8 cellular contexts compared by ENCODE assay signal in the genomic region with DNA sequence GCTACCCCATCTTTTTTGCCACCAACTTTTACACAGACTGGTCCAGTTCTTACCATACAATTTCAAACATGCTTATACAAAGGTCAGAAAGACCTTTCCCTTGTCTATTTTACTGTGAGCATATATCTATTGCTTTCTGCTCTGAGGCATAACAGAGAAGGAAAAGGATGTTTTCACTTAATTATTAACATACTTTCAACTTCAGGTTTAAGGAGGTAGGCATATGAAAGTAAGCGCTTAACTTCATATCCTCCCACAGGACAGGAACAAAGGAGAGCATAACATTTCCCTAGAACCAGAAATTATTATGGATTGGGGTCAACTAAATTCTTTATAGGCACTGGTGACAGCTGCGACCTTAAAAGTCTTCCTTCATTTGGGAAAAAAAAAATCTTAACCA. TPM values are rescaled to one million over a fixed set of nuclear protein-coding genes. Genes with fewer than 3 reads are reported as not detected.
A peak's percentile ranks its signal among the peaks of the same experiment; 100 is the strongest.
DNase-seq lines count a peak whose midpoint lies in the region; ATAC-seq and TF ChIP-seq lines count a peak whose summit lies in the region.

No MANE protein-coding gene starts in this region.

- no peaks in the 10 kb centered on the region for H3K9me3 ChIP-seq in DOHH2 (ENCODE audit: control insufficient read depth, insufficient read depth, low read length)
- H3K9me3 ChIP-seq in neuronal stem cell (replicated peaks in 1 of 2; ENCODE audit: control insufficient read depth in 2 of 2, insufficient read depth in 1 of 2, low read depth in 1 of 2, low read length in 2 of 2): peaks cover 2 to 28% of the 10 kb centered on the region in 2 donors

- H3K27me3 ChIP-seq in DOHH2 (ENCODE audit: control insufficient read depth, low read length): no peaks in the 10 kb centered on the region
- no peaks in the 10 kb centered on the region for H3K27me3 ChIP-seq in neuronal stem cell (ENCODE audit: control insufficient read depth in 3 of 3, insufficient read depth in 3 of 3, low read depth in 1 of 3, low read length in 3 of 3)

- no peaks in the 10 kb centered on the region for H3K9me2 ChIP-seq in DOHH2 (replicated peaks; ENCODE audit: control insufficient read depth, low read length)

- H4K91ac ChIP-seq in neuronal stem cell (ENCODE audit: low read depth, low read length, poor library complexity): no peak overlapping the region

- peak overlapping the region; percentile 99 for H2AFZ ChIP-seq in neuronal stem cell (ENCODE audit: low read length)

- H3K4me1 ChIP-seq in DOHH2 (ENCODE audit: control insufficient read depth, low read length) (peaks cover 25% of the 10 kb centered on the region), neuronal stem cell (ENCODE audit: control insufficient read depth in 2 of 2, insufficient read depth in 1 of 2, low read depth in 1 of 2, low read length in 2 of 2) (peaks cover 3 to 7% of the 10 kb centered on the region in 2 donors)

- peaks cover 14% of the 10 kb centered on the region for H3K27me3 Mint-ChIP-seq in central memory CD8-positive, alpha-beta T cell

- H3K4me3 ChIP-seq in DOHH2 (ENCODE audit: low read length) (peak overlapping the region; percentile 74), neuronal stem cell (ENCODE audit: low read length in 2 of 2) (peak overlapping the region in 1 of 2 donors; percentile 55)

- peaks cover 12% of the 10 kb centered on the region for H3K36me3 ChIP-seq in DOHH2 (ENCODE audit: control insufficient read depth, low read length)
- peaks cover 1 to 22% of the 10 kb centered on the region in 2 donors for H3K36me3 ChIP-seq in neuronal stem cell (replicated peaks in 1 of 2; ENCODE audit: control insufficient read depth in 2 of 2, insufficient read depth in 2 of 2, low read length in 2 of 2)

- H3K18ac ChIP-seq in neuronal stem cell (ENCODE audit: low read length): no peak overlapping the region

- H3K27ac ChIP-seq in DOHH2 (ENCODE audit: low read depth, low read length) (0 out of 2 replicates have a peak overlapping the region, but pooled peaks have one; percentile 57), neuronal stem cell (replicated peaks; ENCODE audit: low read length) (no peak overlapping the region)

- no peak overlapping the region for H3K4ac ChIP-seq in neuronal stem cell (ENCODE audit: low read length)

- H3K27ac Mint-ChIP-seq in central memory CD8-positive, alpha-beta T cell (ENCODE audit: low read depth): peak overlapping the region; percentile 88

- no peak overlapping the region for H4K8ac ChIP-seq in neuronal stem cell (ENCODE audit: low read depth, low read length)

- H3K4me2 ChIP-seq in DOHH2 (ENCODE audit: low read length) (peak overlapping the region; percentile 75), neuronal stem cell (ENCODE audit: insufficient read depth, low read length, poor library complexity, severe bottlenecking) (peak overlapping the region; percentile 43)

- TF ChIP-seq CTCF in DOHH2 (IDR thresholded peaks at IDR 0.05; ENCODE audit: low read depth, low read length, poor library complexity, severe bottlenecking): no peak

- peaks cover 60% of the 10 kb centered on the region for H3K79me2 ChIP-seq in DOHH2 (ENCODE audit: control insufficient read depth, low read length)

- no peaks in the 10 kb centered on the region for H4K20me1 ChIP-seq in DOHH2 (ENCODE audit: control insufficient read depth, insufficient read depth, low read depth, low read length)

- H3K4me1 Mint-ChIP-seq in central memory CD8-positive, alpha-beta T cell: peaks cover 14% of the 10 kb centered on the region

- no peak overlapping the region for H2BK12ac ChIP-seq in neuronal stem cell (ENCODE audit: low read length)

- H3K9me3 Mint-ChIP-seq in central memory CD8-positive, alpha-beta T cell: no peaks in the 10 kb centered on the region

- H2AK5ac ChIP-seq in neuronal stem cell (ENCODE audit: low read depth, low read length): no peak overlapping the region

- peaks cover 3% of the 10 kb centered on the region for H3K79me1 ChIP-seq in neuronal stem cell (ENCODE audit: low read depth, low read length)

- H2BK120ac ChIP-seq in neuronal stem cell (ENCODE audit: low read depth, low read length): no peak overlapping the region

- no peak overlapping the region for H2BK5ac ChIP-seq in neuronal stem cell (ENCODE audit: low read length)

- no peaks in the 10 kb centered on the region for H3F3A ChIP-seq in DOHH2 (ENCODE audit: control insufficient read depth, insufficient read depth)

- H3K14ac ChIP-seq in neuronal stem cell (ENCODE audit: low read length): no peak overlapping the region

- H2BK15ac ChIP-seq in neuronal stem cell (ENCODE audit: low read length): no peak overlapping the region

- H3K36me3 Mint-ChIP-seq in central memory CD8-positive, alpha-beta T cell (ENCODE audit: insufficient read depth): peaks cover 2% of the 10 kb centered on the region

- WGBS in neuronal stem cell (ENCODE audit: extremely low coverage in 2 of 2, insufficient read length in 2 of 2, insufficient replicate concordance in 1 of 2), 2 donors: no CpG with 5 or more reads among the region's 2 CpGs

- H3K23ac ChIP-seq in neuronal stem cell (ENCODE audit: low read depth, low read length, poor library complexity): no peak overlapping the region

- no peak overlapping the region for H3K9ac ChIP-seq in neuronal stem cell (ENCODE audit: low read depth, low read length, poor library complexity)

- ATAC-seq in HG03097 (IDR thresholded peaks at IDR 0.05; ENCODE audit: low FRiP score, unreplicated experiment) (peak; percentile 51), GM21381 (IDR thresholded peaks at IDR 0.05; ENCODE audit: unreplicated experiment) (no peak)
- no peak for ATAC-seq in central memory CD8-positive, alpha-beta T cell (replicated peaks; ENCODE audit: extremely low read depth, poor library complexity, severe bottlenecking)

- no peak for DNase-seq in central memory CD8-positive, alpha-beta T cell (ENCODE audit: low spot score in 2 of 2)
- DNase-seq in neuronal stem cell (ENCODE audit: low spot score) (no peak), HUDEP-2 (lab: John Stamatoyannopoulos, UW; ENCODE audit: unreplicated experiment in 76 of 76) (no peak), NCI-H524 treated with DMSO at 0.1 percent for 48 hours (lab: John Stamatoyannopoulos, UW) (no peak)
- DNase-seq in stimulated activated CD4-positive, alpha-beta T cell treated with anti-CD3 and anti-CD28 coated beads, Interleukin-2, amount 100 ng/mL, for 48 hours: no peak

- H3K4me3 Mint-ChIP-seq in central memory CD8-positive, alpha-beta T cell: peak overlapping the region; percentile 87

RNA-seq across cellular contexts. Expression of gene MYEF2, which starts 1.1 kb away (rescaled TPM):
- 105 TPM for polyA plus RNA-seq in neuronal stem cell (2013, experiment 1 of 2)
- 112 TPM for polyA plus RNA-seq in neuronal stem cell (2013, experiment 2 of 2)

RNA-seq across cellular contexts. Expression of gene CTXN2, which starts 14.5 kb away (rescaled TPM):
- 0.13 TPM for polyA plus RNA-seq in neuronal stem cell (2013, experiment 1 of 2)
- 0.08 TPM for polyA plus RNA-seq in neuronal stem cell (2013, experiment 2 of 2)

RNA-seq across cellular contexts. Expression of gene SLC12A1, which starts 29.1 kb away (rescaled TPM):
- polyA plus RNA-seq in neuronal stem cell (2013, experiment 1 of 2): 0.03 TPM
- polyA plus RNA-seq in neuronal stem cell (2013, experiment 2 of 2): under 0.01 TPM

RNA-seq across cellular contexts. Expression of gene SLC24A5, which starts 56.2 kb away (rescaled TPM):
- 0.31 TPM for polyA plus RNA-seq in neuronal stem cell (2013, experiment 1 of 2)
- 0.36 TPM for polyA plus RNA-seq in neuronal stem cell (2013, experiment 2 of 2)
